ENCODE assay signal across 8 cellular contexts in the genomic region with DNA sequence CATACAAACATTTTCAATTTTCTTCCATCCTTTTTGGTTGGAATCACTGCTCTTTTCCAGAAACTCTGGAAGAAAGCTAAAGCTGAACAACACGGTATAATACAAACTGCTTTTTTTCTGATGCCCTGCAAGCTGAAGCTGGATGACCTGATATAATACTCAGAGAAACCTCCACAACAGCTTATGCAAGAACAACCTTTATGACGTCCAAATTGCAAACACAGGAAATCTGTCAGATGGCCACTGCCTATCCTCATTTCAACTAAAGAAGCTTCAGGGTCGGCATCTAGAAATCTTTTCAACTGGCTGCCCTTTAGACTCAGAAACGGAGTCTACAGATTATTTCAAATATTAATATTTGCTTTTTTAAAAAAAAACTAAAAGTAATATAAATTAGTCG.
"Had no signal": no experiment of that assay in that cellular context is flagged by ENCODE, and none has a peak within 500 bp of the region (broad histone marks: within the 10 kb centered on the region; RNA-seq: fewer than 3 reads in every experiment).

No MANE protein-coding gene starts in this region.

- H2AFZ ChIP-seq: GM23248 had no signal

- H3K4me1 ChIP-seq: HAP-1 had no signal

- DNase-seq: GM23248, GOT3, H7, HFFc6, KBM-7 had no signal

- H3K9me3 ChIP-seq: HAP-1 had no signal

- H3K4me3 ChIP-seq: GM23248, HAP-1 had no signal

- H3K27ac ChIP-seq: GM23248, HL-60 had no signal

- ATAC-seq: HCT116 had no signal

- H3K9ac ChIP-seq: GM23248 had no signal

- H3K36me3 ChIP-seq: HAP-1 had no signal
